1 cellular context compared by ENCODE assay signal in the genomic region with DNA sequence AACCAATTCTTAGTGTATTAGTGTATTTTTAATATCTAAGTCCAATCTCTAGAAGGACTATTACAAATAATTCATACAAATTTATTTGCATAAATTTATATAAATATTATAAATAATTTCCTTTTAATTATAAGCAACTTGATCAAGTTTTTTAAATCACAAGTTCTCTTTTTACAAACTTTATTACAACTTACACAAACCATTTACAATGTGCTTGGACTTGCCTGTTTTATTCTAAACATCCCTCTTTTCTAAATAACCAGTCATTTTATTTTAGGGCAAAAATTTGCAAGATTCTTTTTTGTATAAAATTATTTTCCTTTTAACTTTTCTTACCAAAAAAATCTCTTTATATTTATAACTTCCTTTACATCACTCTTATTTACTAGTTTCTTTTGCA.
TF ChIP-seq lines count a peak whose summit lies in the region.

No MANE protein-coding gene starts in this region.

TF ChIP-seq in GM23338, 12 proteins besides CTCF, POLR2A, EP300 and RAD21 (continued from another document):
- TF ChIP-seq, protein P1, sequence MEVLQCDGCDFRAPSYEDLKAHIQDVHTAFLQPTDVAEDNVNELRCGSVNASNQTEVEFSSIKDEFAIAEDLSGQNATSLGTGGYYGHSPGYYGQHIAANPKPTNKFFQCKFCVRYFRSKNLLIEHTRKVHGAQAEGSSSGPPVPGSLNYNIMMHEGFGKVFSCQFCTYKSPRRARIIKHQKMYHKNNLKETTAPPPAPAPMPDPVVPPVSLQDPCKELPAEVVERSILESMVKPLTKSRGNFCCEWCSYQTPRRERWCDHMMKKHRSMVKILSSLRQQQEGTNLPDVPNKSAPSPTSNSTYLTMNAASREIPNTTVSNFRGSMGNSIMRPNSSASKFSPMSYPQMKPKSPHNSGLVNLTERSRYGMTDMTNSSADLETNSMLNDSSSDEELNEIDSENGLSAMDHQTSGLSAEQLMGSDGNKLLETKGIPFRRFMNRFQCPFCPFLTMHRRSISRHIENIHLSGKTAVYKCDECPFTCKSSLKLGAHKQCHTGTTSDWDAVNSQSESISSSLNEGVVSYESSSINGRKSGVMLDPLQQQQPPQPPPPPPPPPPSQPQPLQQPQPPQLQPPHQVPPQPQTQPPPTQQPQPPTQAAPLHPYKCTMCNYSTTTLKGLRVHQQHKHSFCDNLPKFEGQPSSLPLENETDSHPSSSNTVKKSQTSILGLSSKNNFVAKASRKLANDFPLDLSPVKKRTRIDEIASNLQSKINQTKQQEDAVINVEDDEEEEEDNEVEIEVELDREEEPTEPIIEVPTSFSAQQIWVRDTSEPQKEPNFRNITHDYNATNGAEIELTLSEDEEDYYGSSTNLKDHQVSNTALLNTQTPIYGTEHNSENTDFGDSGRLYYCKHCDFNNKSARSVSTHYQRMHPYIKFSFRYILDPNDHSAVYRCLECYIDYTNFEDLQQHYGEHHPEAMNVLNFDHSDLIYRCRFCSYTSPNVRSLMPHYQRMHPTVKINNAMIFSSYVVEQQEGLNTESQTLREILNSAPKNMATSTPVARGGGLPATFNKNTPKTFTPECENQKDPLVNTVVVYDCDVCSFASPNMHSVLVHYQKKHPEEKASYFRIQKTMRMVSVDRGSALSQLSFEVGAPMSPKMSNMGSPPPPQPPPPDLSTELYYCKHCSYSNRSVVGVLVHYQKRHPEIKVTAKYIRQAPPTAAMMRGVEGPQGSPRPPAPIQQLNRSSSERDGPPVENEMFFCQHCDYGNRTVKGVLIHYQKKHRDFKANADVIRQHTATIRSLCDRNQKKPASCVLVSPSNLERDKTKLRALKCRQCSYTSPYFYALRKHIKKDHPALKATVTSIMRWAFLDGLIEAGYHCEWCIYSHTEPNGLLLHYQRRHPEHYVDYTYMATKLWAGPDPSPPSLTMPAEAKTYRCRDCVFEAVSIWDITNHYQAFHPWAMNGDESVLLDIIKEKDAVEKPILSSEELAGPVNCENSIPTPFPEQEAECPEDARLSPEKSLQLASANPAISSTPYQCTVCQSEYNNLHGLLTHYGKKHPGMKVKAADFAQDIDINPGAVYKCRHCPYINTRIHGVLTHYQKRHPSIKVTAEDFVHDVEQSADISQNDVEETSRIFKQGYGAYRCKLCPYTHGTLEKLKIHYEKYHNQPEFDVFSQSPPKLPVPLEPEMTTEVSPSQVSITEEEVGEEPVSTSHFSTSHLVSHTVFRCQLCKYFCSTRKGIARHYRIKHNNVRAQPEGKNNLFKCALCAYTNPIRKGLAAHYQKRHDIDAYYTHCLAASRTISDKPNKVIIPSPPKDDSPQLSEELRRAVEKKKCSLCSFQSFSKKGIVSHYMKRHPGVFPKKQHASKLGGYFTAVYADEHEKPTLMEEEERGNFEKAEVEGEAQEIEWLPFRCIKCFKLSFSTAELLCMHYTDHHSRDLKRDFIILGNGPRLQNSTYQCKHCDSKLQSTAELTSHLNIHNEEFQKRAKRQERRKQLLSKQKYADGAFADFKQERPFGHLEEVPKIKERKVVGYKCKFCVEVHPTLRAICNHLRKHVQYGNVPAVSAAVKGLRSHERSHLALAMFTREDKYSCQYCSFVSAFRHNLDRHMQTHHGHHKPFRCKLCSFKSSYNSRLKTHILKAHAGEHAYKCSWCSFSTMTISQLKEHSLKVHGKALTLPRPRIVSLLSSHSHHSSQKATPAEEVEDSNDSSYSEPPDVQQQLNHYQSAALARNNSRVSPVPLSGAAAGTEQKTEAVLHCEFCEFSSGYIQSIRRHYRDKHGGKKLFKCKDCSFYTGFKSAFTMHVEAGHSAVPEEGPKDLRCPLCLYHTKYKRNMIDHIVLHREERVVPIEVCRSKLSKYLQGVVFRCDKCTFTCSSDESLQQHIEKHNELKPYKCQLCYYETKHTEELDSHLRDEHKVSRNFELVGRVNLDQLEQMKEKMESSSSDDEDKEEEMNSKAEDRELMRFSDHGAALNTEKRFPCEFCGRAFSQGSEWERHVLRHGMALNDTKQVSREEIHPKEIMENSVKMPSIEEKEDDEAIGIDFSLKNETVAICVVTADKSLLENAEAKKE (CRISPR knock-in tag; IDR thresholded peaks at IDR 0.05) = no peak
- TF ChIP-seq CREB1 (CRISPR knock-in tag; IDR thresholded peaks at IDR 0.05; ENCODE audit: low read depth) = no peak
- TF ChIP-seq, protein P2, sequence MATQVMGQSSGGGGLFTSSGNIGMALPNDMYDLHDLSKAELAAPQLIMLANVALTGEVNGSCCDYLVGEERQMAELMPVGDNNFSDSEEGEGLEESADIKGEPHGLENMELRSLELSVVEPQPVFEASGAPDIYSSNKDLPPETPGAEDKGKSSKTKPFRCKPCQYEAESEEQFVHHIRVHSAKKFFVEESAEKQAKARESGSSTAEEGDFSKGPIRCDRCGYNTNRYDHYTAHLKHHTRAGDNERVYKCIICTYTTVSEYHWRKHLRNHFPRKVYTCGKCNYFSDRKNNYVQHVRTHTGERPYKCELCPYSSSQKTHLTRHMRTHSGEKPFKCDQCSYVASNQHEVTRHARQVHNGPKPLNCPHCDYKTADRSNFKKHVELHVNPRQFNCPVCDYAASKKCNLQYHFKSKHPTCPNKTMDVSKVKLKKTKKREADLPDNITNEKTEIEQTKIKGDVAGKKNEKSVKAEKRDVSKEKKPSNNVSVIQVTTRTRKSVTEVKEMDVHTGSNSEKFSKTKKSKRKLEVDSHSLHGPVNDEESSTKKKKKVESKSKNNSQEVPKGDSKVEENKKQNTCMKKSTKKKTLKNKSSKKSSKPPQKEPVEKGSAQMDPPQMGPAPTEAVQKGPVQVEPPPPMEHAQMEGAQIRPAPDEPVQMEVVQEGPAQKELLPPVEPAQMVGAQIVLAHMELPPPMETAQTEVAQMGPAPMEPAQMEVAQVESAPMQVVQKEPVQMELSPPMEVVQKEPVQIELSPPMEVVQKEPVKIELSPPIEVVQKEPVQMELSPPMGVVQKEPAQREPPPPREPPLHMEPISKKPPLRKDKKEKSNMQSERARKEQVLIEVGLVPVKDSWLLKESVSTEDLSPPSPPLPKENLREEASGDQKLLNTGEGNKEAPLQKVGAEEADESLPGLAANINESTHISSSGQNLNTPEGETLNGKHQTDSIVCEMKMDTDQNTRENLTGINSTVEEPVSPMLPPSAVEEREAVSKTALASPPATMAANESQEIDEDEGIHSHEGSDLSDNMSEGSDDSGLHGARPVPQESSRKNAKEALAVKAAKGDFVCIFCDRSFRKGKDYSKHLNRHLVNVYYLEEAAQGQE (IDR thresholded peaks at IDR 0.05; ENCODE audit: unreplicated experiment) = no peak
- no peak for TF ChIP-seq POLR2AphosphoS5 (IDR thresholded peaks at IDR 0.05; ENCODE audit: low read depth)
- TF ChIP-seq ZNF114 (CRISPR knock-in tag; IDR thresholded peaks at IDR 0.05) = no peak
- TF ChIP-seq, protein P3, sequence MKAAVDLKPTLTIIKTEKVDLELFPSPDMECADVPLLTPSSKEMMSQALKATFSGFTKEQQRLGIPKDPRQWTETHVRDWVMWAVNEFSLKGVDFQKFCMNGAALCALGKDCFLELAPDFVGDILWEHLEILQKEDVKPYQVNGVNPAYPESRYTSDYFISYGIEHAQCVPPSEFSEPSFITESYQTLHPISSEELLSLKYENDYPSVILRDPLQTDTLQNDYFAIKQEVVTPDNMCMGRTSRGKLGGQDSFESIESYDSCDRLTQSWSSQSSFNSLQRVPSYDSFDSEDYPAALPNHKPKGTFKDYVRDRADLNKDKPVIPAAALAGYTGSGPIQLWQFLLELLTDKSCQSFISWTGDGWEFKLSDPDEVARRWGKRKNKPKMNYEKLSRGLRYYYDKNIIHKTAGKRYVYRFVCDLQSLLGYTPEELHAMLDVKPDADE (IDR thresholded peaks at IDR 0.05) = no peak
- TF ChIP-seq JUNB (IDR thresholded peaks at IDR 0.05; ENCODE audit: unreplicated experiment) = no peak
- no peak for TF ChIP-seq EZH2 (IDR thresholded peaks at IDR 0.05; ENCODE audit: low read depth, unreplicated experiment)
- no peak for TF ChIP-seq NANOG (IDR thresholded peaks at IDR 0.05; ENCODE audit: borderline replicate concordance)
- TF ChIP-seq STAT1 (IDR thresholded peaks at IDR 0.05; ENCODE audit: unreplicated experiment) = no peak
- TF ChIP-seq ZNF331 (CRISPR knock-in tag; IDR thresholded peaks at IDR 0.05; ENCODE audit: low read depth) = no peak
